In genomic region chr16:11740567-11740966, GRCh38 we compare ENCODE assay signal across 10 cellular contexts. TPM values are rescaled to one million over a fixed set of nuclear protein-coding genes. Genes with fewer than 3 reads are reported as not detected.
DNase-seq lines count a peak whose midpoint lies in the region; ATAC-seq and TF ChIP-seq lines count a peak whose summit lies in the region.
"Had no signal": no experiment of that assay in that cellular context is flagged by ENCODE, and none has a peak within 500 bp of the region (broad histone marks: within the 10 kb centered on the region; RNA-seq: fewer than 3 reads in every experiment).

No MANE protein-coding gene starts in this region.

- H3K27ac ChIP-seq in A673 (ENCODE audit: low read depth, low read length, poor library complexity, severe bottlenecking) (peak overlapping the region; percentile 17), HEK293 (ENCODE audit: extremely low read depth, low read depth, low read length) (no peak overlapping the region), body of pancreas (peak overlapping the region; percentile 17 to 99 (median 98))
- H3K27ac ChIP-seq in naive thymus-derived CD4-positive, alpha-beta T cell (ENCODE audit: low read depth, low read length), result peak overlapping the region; percentile 90

- no TSS peak for BruUV-seq in A673 (replicated peaks; lab: Mats Ljungman, UMichigan)

- 17 to 19% methylated on average over 3 of the region's 3 CpGs for WGBS in body of pancreas, 2 donors

- H3K4me1 ChIP-seq in A673 (ENCODE audit: insufficient read depth, low read length, poor library complexity, severe bottlenecking) (peaks cover 12% of the 10 kb centered on the region), HEK293 (ENCODE audit: control insufficient read depth, insufficient read depth, low read length) (peaks cover 9% of the 10 kb centered on the region), body of pancreas (peaks cover 71% of the 10 kb centered on the region)
- peaks cover 26 to 28% of the 10 kb centered on the region in 2 donors for H3K4me1 ChIP-seq in naive thymus-derived CD4-positive, alpha-beta T cell (ENCODE audit: control insufficient read depth in 2 of 2, insufficient read depth in 2 of 2, low read length in 2 of 2)

- CTCF ChIA-PET in A673 (lab: Charles Lee) (no interaction called here), HEK293 (lab: Yijun Ruan, JAX) (interaction anchor here (0.5 to 0.6 kb wide), 2 partner anchors 32 to 86 kb away, joined by 3 to 5 read pairs; no protein-coding TSS in a partner anchor)
- CTCF ChIA-PET in naive thymus-derived CD4-positive, alpha-beta T cell (lab: Charles Lee), result no interaction called here

- H3K4me3 ChIP-seq in A673 (ENCODE audit: low read depth, low read length, poor library complexity, severe bottlenecking) (no peak overlapping the region), HEK293 (ENCODE audit: low read depth, low read length) (no peak overlapping the region), body of pancreas (peak overlapping the region in 1 of 2 donors; percentile 81)
- H3K4me3 ChIP-seq in naive thymus-derived CD4-positive, alpha-beta T cell (ENCODE audit: low read length), result peak overlapping the region; percentile 92

- H3K4me1 Mint-ChIP-seq in naive thymus-derived CD4-positive, alpha-beta T cell, result peaks cover 56 to 73% (median 64%) of the 10 kb centered on the region in 7 donors

- no peak for TF ChIP-seq POLR2A in body of pancreas (IDR thresholded peaks at IDR 0.05)

- peak overlapping the region; percentile 90 to 98 (median 94) for H3K4me3 Mint-ChIP-seq in naive thymus-derived CD4-positive, alpha-beta T cell

- H3K9me3 Mint-ChIP-seq in naive thymus-derived CD4-positive, alpha-beta T cell, result no peaks in the 10 kb centered on the region

- H3K36me3 ChIP-seq in A673 (ENCODE audit: insufficient read depth, low read length, poor library complexity, severe bottlenecking) (peaks cover 15% of the 10 kb centered on the region), HEK293 (ENCODE audit: control insufficient read depth in 2 of 2, insufficient read depth in 1 of 2, low read length in 2 of 2) (peaks cover 3 to 13% of the 10 kb centered on the region in 2 experiments; a peak in 2 of 3 replicates), body of pancreas (replicated peaks in 1 of 2; ENCODE audit: insufficient read depth in 1 of 2, low read depth in 2 of 2) (peaks cover 0 to 3% of the 10 kb centered on the region in 2 donors)
- H3K36me3 ChIP-seq in naive thymus-derived CD4-positive, alpha-beta T cell (ENCODE audit: control insufficient read depth in 2 of 3, insufficient read depth in 3 of 3, low read length in 3 of 3), result peaks cover 0 to 25% (median 0%) of the 10 kb centered on the region in 3 experiments

- H3K36me3 Mint-ChIP-seq in naive thymus-derived CD4-positive, alpha-beta T cell, result peaks cover 5 to 24% (median 11%) of the 10 kb centered on the region in 5 donors

- TF ChIP-seq CTCF in A673 (conservative IDR thresholded peaks at IDR 0.05; ENCODE audit: low read depth, low read length) (no peak), HEK293 (tag by site-specific recombination; IDR thresholded peaks at IDR 0.05) (no peak), body of pancreas (IDR thresholded peaks at IDR 0.05) (no peak)

- no peaks in the 10 kb centered on the region for H3K27me3 Mint-ChIP-seq in naive thymus-derived CD4-positive, alpha-beta T cell

- H3K27me3 ChIP-seq in A673 (replicated peaks; ENCODE audit: insufficient read depth, low read depth, low read length, poor library complexity) (no peaks in the 10 kb centered on the region), body of pancreas (no peaks in the 10 kb centered on the region)
- no peaks in the 10 kb centered on the region for H3K27me3 ChIP-seq in naive thymus-derived CD4-positive, alpha-beta T cell (ENCODE audit: control insufficient read depth in 2 of 2, insufficient read depth in 2 of 2, low read length in 2 of 2)

- ATAC-seq in body of pancreas, result no peak
- no peak for ATAC-seq in naive thymus-derived CD4-positive, alpha-beta T cell
- ATAC-seq in GM19395 (IDR thresholded peaks at IDR 0.05; ENCODE audit: unreplicated experiment), result no peak
- ATAC-seq in GM21529 (IDR thresholded peaks at IDR 0.05; ENCODE audit: unreplicated experiment), result no peak
- no peak for ATAC-seq in GM21526 (IDR thresholded peaks at IDR 0.05; ENCODE audit: low FRiP score, unreplicated experiment)

- POLR2A ChIA-PET in A673 (lab: Charles Lee; ENCODE audit: low non-redundant PET) (no interaction called here), HEK293 (lab: Yijun Ruan, JAX) (interaction anchor here (0.6 kb wide), 1 partner anchor 81 kb away, joined by 4 read pairs; no protein-coding TSS in a partner anchor)
- POLR2A ChIA-PET in naive thymus-derived CD4-positive, alpha-beta T cell (lab: Charles Lee), result no interaction called here

- intact Hi-C loops in A673 (cut with micrococcal nuclease; ENCODE audit: unreplicated experiment) (no loop called here), body of pancreas (cut with DNase I) (no loop called here)
- intact Hi-C loops in naive thymus-derived CD4-positive, alpha-beta T cell (cut with micrococcal nuclease), result loop anchor here (5.0 kb wide), 2 partner anchors 342 to 1062 kb away; partner anchors contain the start of gene CPPED1 (in 1 of the 2)

- peak overlapping the region; percentile 10 to 99 (median 95) for H3K27ac Mint-ChIP-seq in naive thymus-derived CD4-positive, alpha-beta T cell

- DNase-seq in A673 (ENCODE audit: low spot score), result peak; percentile 36
- DNase-seq in body of pancreas, result no peak
- no peak for DNase-seq in naive thymus-derived CD4-positive, alpha-beta T cell
- DNase-seq in NCI-H2081 treated with DMSO at 0.1 percent for 48 hours (lab: John Stamatoyannopoulos, UW), result no peak
- DNase-seq: NCI-H1092; stimulated activated CD4-positive, alpha-beta T cell treated with anti-CD3 and anti-CD28 coated beads, Interleukin-12 subunit alpha, Interleukin-12 subunit beta, amount 100 ng/mL, for 4 hours had no signal

- no peaks in the 10 kb centered on the region for H3K9me3 ChIP-seq in A673 (ENCODE audit: low read depth, low read length, poor library complexity, severe bottlenecking)
- H3K9me3 ChIP-seq in HEK293 (ENCODE audit: control insufficient read depth, insufficient read depth, low read depth, low read length), result no peaks in the 10 kb centered on the region
- H3K9me3 ChIP-seq in body of pancreas, result no peaks in the 10 kb centered on the region
- no peaks in the 10 kb centered on the region for H3K9me3 ChIP-seq in naive thymus-derived CD4-positive, alpha-beta T cell (ENCODE audit: control insufficient read depth in 2 of 3, low read length in 3 of 3)

TF ChIP-seq in HEK293, 187 proteins besides CTCF, POLR2A, EP300 and RAD21:
- TF ChIP-seq ZNF558 (tag by site-specific recombination; IDR thresholded peaks at IDR 0.05), result no peak
- TF ChIP-seq ZNF600 (tag by site-specific recombination; IDR thresholded peaks at IDR 0.05), result peak; percentile 71; the same call in 1 of the 2 replicates
- peak; percentile 46; the same call in 1 of the 2 replicates for TF ChIP-seq OSR2 (tag by site-specific recombination; IDR thresholded peaks at IDR 0.05)
- TF ChIP-seq, protein P1, sequence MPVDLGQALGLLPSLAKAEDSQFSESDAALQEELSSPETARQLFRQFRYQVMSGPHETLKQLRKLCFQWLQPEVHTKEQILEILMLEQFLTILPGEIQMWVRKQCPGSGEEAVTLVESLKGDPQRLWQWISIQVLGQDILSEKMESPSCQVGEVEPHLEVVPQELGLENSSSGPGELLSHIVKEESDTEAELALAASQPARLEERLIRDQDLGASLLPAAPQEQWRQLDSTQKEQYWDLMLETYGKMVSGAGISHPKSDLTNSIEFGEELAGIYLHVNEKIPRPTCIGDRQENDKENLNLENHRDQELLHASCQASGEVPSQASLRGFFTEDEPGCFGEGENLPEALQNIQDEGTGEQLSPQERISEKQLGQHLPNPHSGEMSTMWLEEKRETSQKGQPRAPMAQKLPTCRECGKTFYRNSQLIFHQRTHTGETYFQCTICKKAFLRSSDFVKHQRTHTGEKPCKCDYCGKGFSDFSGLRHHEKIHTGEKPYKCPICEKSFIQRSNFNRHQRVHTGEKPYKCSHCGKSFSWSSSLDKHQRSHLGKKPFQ (tag by site-specific recombination; IDR thresholded peaks at IDR 0.05), result 0 out of 2 replicates have a peak, but pooled peaks have one; percentile 35
- TF ChIP-seq GLIS1 (tag by site-specific recombination; IDR thresholded peaks at IDR 0.05), result peak; percentile 47; the same call in 1 of the 2 replicates
TF ChIP-seq in HEK293: peak in this region for 4.

RNA-seq across cellular contexts. Expression of gene TXNDC11, which starts 2.1 kb away (rescaled TPM):
- 17.0 and 17.6 TPM in 2 replicates for total RNA-seq in A673 (2021)
- total RNA-seq in body of pancreas, result 10 to 100 TPM; 38.4 to 90.3 TPM
- 10 to 100 TPM; 41.2 to 80.5 (median 55.1) TPM for total RNA-seq in naive thymus-derived CD4-positive, alpha-beta T cell
- 10 to 100 TPM; 36.7 to 60.3 TPM for polyA plus RNA-seq in naive thymus-derived CD4-positive, alpha-beta T cell

RNA-seq across cellular contexts. Expression of gene ZC3H7A, which starts 56.5 kb away (rescaled TPM):
- total RNA-seq in A673 (2021), result 65.0 and 67.2 TPM in 2 replicates
- total RNA-seq in body of pancreas, result 10 to 100 TPM; 26.4 to 49.5 TPM
- total RNA-seq in naive thymus-derived CD4-positive, alpha-beta T cell, result 100 to 1,000 TPM in 1 of 5 experiments, 10 to 100 TPM in 4; 86.9 to 102 (median 88.6) TPM
- polyA plus RNA-seq in naive thymus-derived CD4-positive, alpha-beta T cell, result 10 to 100 TPM; 40.1 to 44.9 TPM

Comparison
In these comparisons a context has a peak if more than half of its experiments do, and no peak if none do; other contexts are left out.
1. intact Hi-C loops: an anchor here in naive thymus-derived CD4-positive, alpha-beta T cell (5.0 kb wide); none called in A673 and body of pancreas.